In the genomic region with DNA sequence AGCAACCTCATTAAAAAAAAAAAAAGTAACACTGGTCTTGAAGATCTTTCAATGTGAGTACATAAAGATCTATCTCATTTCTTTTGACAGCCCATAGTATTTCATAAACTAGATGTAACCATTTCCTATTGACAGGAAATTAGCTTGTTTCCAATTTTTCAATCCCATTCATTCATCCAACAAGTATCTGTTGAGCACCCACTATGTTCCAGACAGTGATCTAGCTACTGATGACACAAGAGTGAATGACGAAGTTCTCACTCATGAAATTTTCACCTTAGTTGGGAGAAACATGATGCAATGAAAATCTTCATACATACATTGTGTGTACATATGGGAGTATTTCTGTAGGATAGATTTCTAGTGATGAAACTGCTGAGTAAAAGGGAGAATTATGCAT, we compare ENCODE assay signal across 7 cellular contexts. TPM values are rescaled to one million over a fixed set of nuclear protein-coding genes. Genes with fewer than 3 reads are reported as not detected.
DNase-seq lines count a peak whose midpoint lies in the region; ATAC-seq and TF ChIP-seq lines count a peak whose summit lies in the region.

No MANE protein-coding gene starts in this region.

- H3K27ac ChIP-seq in GM23338 (ENCODE audit: low read depth) (no peak overlapping the region), fibroblast of lung (ENCODE audit: insufficient read depth, low read length) (no peak overlapping the region)

- H3K27me3 ChIP-seq in GM23338 (ENCODE audit: insufficient read depth) = peaks cover 59% of the 10 kb centered on the region
- peaks cover 19% of the 10 kb centered on the region for H3K27me3 ChIP-seq in fibroblast of lung (ENCODE audit: control insufficient read depth, insufficient read depth, low read length)
- peaks cover 76% of the 10 kb centered on the region for H3K27me3 ChIP-seq in skeletal muscle satellite cell (ENCODE audit: control insufficient read depth, insufficient read depth, low read length)

- peaks cover 18% of the 10 kb centered on the region for H3K4me1 Mint-ChIP-seq in GM23338
- peaks cover 55 to 68% (median 62%) of the 10 kb centered on the region in 3 donors for H3K4me1 Mint-ChIP-seq in T-cell

- H3K9ac ChIP-seq in fibroblast of lung (ENCODE audit: insufficient read depth, low read length) (no peak overlapping the region), skeletal muscle satellite cell (ENCODE audit: low read depth, low read length) (no peak overlapping the region)

- DNase-seq in GM23338 (ENCODE audit: low spot score) = no peak
- DNase-seq in T-cell = no peak
- no peak for DNase-seq in fibroblast of lung (ENCODE audit: low read depth in 2 of 2)
- DNase-seq in NCI-H345 treated with DMSO at 0.1 percent for 48 hours (lab: John Stamatoyannopoulos, UW; ENCODE audit: unreplicated experiment) = no peak

- peak overlapping the region; percentile 74 for H3K4me3 Mint-ChIP-seq in GM23338
- H3K4me3 Mint-ChIP-seq in T-cell = peak overlapping the region; percentile 75 to 85 (median 85)

- H3K4me3 ChIP-seq in GM23338 = peak overlapping the region; percentile 59
- H3K4me3 ChIP-seq in fibroblast of lung (replicated peaks in 1 of 4; ENCODE audit: control extremely low read depth in 1 of 4, insufficient read depth in 1 of 4, low read depth in 3 of 4, low read length in 4 of 4) = peak overlapping the region in 3 of 4 experiments; percentile 13 to 68 (median 55)
- peak overlapping the region; percentile 56 for H3K4me3 ChIP-seq in skeletal muscle satellite cell (ENCODE audit: low read length)

- no peaks in the 10 kb centered on the region for H3F3A ChIP-seq in GM23338 (replicated peaks; ENCODE audit: low read depth)

- peaks cover 25% of the 10 kb centered on the region for H3K27me3 Mint-ChIP-seq in GM23338 (ENCODE audit: insufficient read depth, low read depth, poor library complexity)
- H3K27me3 Mint-ChIP-seq in T-cell = peaks cover 0 to 2% of the 10 kb centered on the region in 2 donors

- no peak overlapping the region for H3K27ac Mint-ChIP-seq in GM23338
- H3K27ac Mint-ChIP-seq in T-cell = peak overlapping the region; percentile 3 to 24

- TF ChIP-seq CTCF in GM23338 (conservative IDR thresholded peaks at IDR 0.05; ENCODE audit: low read depth in 2 of 2) (no peak), fibroblast of lung (conservative IDR thresholded peaks at IDR 0.05 in 1 of 2, IDR thresholded peaks at IDR 0.05 in 1 of 2; ENCODE audit: low read depth in 1 of 2, low read length in 2 of 2) (no peak)

- no peaks in the 10 kb centered on the region for H3K9me3 ChIP-seq in fibroblast of lung (ENCODE audit: control insufficient read depth, insufficient read depth, low read depth, low read length)
- no peaks in the 10 kb centered on the region for H3K9me3 ChIP-seq in skeletal muscle satellite cell (replicated peaks; ENCODE audit: low read length)

- POLR2A ChIA-PET in T-cell (lab: Charles Lee) = interaction anchor here (0.5 to 0.6 kb wide), 3 partner anchors 13 to 170 kb away, joined by 3 to 5 read pairs (median 4); no protein-coding TSS in a partner anchor

- H3K36me3 Mint-ChIP-seq in GM23338 (ENCODE audit: low read depth) (no peaks in the 10 kb centered on the region), T-cell (peaks cover 20% of the 10 kb centered on the region)

- ATAC-seq in GM23338 (no peak), T-cell (replicated peaks in 1 of 4) (no peak), HG03457 (IDR thresholded peaks at IDR 0.05; ENCODE audit: unreplicated experiment) (no peak), GM21360 (IDR thresholded peaks at IDR 0.05; ENCODE audit: unreplicated experiment) (no peak)

- no peaks in the 10 kb centered on the region for H4K20me1 ChIP-seq in GM23338 (replicated peaks; ENCODE audit: insufficient read depth)
- no peaks in the 10 kb centered on the region for H4K20me1 ChIP-seq in fibroblast of lung (ENCODE audit: control insufficient read depth, extremely low read depth, insufficient read depth, low read length)

- H3K4me1 ChIP-seq in GM23338 (ENCODE audit: insufficient read depth) = 0 out of 2 replicates have a peak, but pooled peaks cover 2% of the 10 kb centered on the region
- H3K4me1 ChIP-seq in fibroblast of lung (ENCODE audit: control insufficient read depth, extremely low read depth, insufficient read depth, low read length) = no peaks in the 10 kb centered on the region
- H3K4me1 ChIP-seq in skeletal muscle satellite cell (ENCODE audit: control insufficient read depth, insufficient read depth, low read length) = peaks cover 12% of the 10 kb centered on the region

- no peaks in the 10 kb centered on the region for H3K9me3 Mint-ChIP-seq in GM23338
- no peaks in the 10 kb centered on the region for H3K9me3 Mint-ChIP-seq in T-cell

- peaks cover 10% of the 10 kb centered on the region for H3K9me2 ChIP-seq in GM23338 (ENCODE audit: insufficient read depth)

- H3K79me2 ChIP-seq in GM23338 (replicated peaks; ENCODE audit: insufficient read depth) = no peaks in the 10 kb centered on the region
- H3K79me2 ChIP-seq in fibroblast of lung (ENCODE audit: control insufficient read depth, insufficient read depth, low read length) = no peaks in the 10 kb centered on the region

- H3K4me2 ChIP-seq in GM23338 = peak overlapping the region; percentile 84
- H3K4me2 ChIP-seq in fibroblast of lung (ENCODE audit: extremely low read depth, insufficient read depth, low read length) = peak overlapping the region; percentile 83
- peak overlapping the region; percentile 74 for H3K4me2 ChIP-seq in skeletal muscle satellite cell (ENCODE audit: low read length)

- H2AFZ ChIP-seq in GM23338 (peak overlapping the region; percentile 64), fibroblast of lung (ENCODE audit: low read length) (no peak overlapping the region)

- CTCF ChIA-PET in T-cell (lab: Charles Lee) = interaction anchor here (0.7 to 1.1 kb wide), 2 partner anchors 22 to 24 kb away, joined by 4 read pairs; no protein-coding TSS in a partner anchor

- H3K36me3 ChIP-seq in GM23338 (ENCODE audit: insufficient read depth) (no peaks in the 10 kb centered on the region), fibroblast of lung (ENCODE audit: control insufficient read depth, insufficient read depth, low read length) (no peaks in the 10 kb centered on the region), skeletal muscle satellite cell (ENCODE audit: insufficient read depth, low read length) (no peaks in the 10 kb centered on the region)

RNA-seq across cellular contexts. Expression of gene CD38, which starts 1.7 kb away (rescaled TPM):
- total RNA-seq in GM23338 (2014; rRNA removed; shearing (Covaris generic)) = 0.04 and 0.17 TPM in 2 replicates
- 0.10 and 0.24 TPM in 2 replicates for polyA plus RNA-seq in GM23338 (2016; fragmentation: Nextera tagmentation; extraction: Ambion mirVana)
- 10 to 100 TPM in 1 of 5 donors, 1 to 10 TPM in 4; 4.3 to 22.8 (median 5.0) TPM for total RNA-seq in T-cell
- under 0.01 TPM in 1 of 2 replicates, not detected in the other for total RNA-seq in fibroblast of lung
- 0.02 TPM in 1 of 2 replicates, not detected in the other for polyA plus RNA-seq in fibroblast of lung
- polyA plus RNA-seq in fibroblast of lung (2012) = not detected in 2 replicates
- not detected in 2 replicates for polyA minus RNA-seq in fibroblast of lung (ENCODE audit: low replicate concordance)
- total RNA-seq in skeletal muscle satellite cell (2012; rRNA removed) = under 0.01 TPM in 1 of 2 replicates, not detected in the other
